ENCODE assay signal across 8 cellular contexts in genomic region chr15:57591237-57591821, GRCh38. TPM values are rescaled to one million over a fixed set of nuclear protein-coding genes. Genes with fewer than 3 reads are reported as not detected.
DNase-seq lines count a peak whose midpoint lies in the region; ATAC-seq and TF ChIP-seq lines count a peak whose summit lies in the region.

No MANE protein-coding gene starts in this region.

- H3K27ac ChIP-seq in iPS DF 6.9 (ENCODE audit: low read length): no peak overlapping the region
- no peak overlapping the region for H3K27ac ChIP-seq in smooth muscle cell (ENCODE audit: low read depth)

- H3K27ac Mint-ChIP-seq in activated CD8-positive, alpha-beta T cell treated with anti-CD3 and anti-CD28 coated beads, Interleukin-2, amount 10 ng/mL, durations not matched to agents 7 days and 5 days: no peak overlapping the region

- peak overlapping the region; percentile 19 for H3K4me3 Mint-ChIP-seq in activated CD8-positive, alpha-beta T cell treated with anti-CD3 and anti-CD28 coated beads, Interleukin-2, amount 10 ng/mL, durations not matched to agents 7 days and 5 days

- H3K36me3 Mint-ChIP-seq in activated CD8-positive, alpha-beta T cell treated with anti-CD3 and anti-CD28 coated beads, Interleukin-2, amount 10 ng/mL, durations not matched to agents 7 days and 5 days (ENCODE audit: low read depth): no peaks in the 10 kb centered on the region

- H3K27me3 ChIP-seq in iPS DF 6.9 (ENCODE audit: control insufficient read depth, insufficient read depth, low read length): peaks cover 2% of the 10 kb centered on the region; the same call in 1 of the 2 replicates
- H3K27me3 ChIP-seq in smooth muscle cell (ENCODE audit: low read depth): no peaks in the 10 kb centered on the region

- POLR2A ChIA-PET in activated CD8-positive, alpha-beta T cell treated with anti-CD3 and anti-CD28 coated beads, Interleukin-2, amount 10 ng/mL, durations not matched to agents 7 days and 5 days (lab: Charles Lee): no interaction called here

- WGBS in iPS DF 6.9 (ENCODE audit: insufficient coverage, insufficient read length): no CpG with 5 or more reads among the region's 18 CpGs
- 33% methylated on average over 14 of the region's 18 CpGs for WGBS in smooth muscle cell (ENCODE audit: low lambda C conversion rate)

- peak overlapping the region; percentile 55; the same call in 1 of the 2 replicates for H3K4me3 ChIP-seq in iPS DF 6.9 (ENCODE audit: low read length)
- H3K4me3 ChIP-seq in smooth muscle cell: peak overlapping the region; percentile 62

- H3K9me3 ChIP-seq in iPS DF 6.9 (ENCODE audit: control insufficient read depth, insufficient read depth, low read length): no peaks in the 10 kb centered on the region
- no peaks in the 10 kb centered on the region for H3K9me3 ChIP-seq in smooth muscle cell (replicated peaks; ENCODE audit: low read depth)

- DNase-seq in HPDE6-E6E7 (ENCODE audit: extremely low spot score) (peak; percentile 31), iPS DF 6.9 (ENCODE audit: low read depth, low spot score) (no peak), smooth muscle cell (lab: John Stamatoyannopoulos, UW; ENCODE audit: unreplicated experiment) (no peak), epidermal melanocyte (ENCODE audit: insufficient read length, low spot score) (no peak), NCI-H2107 treated with DMSO at 0.1 percent for 48 hours (lab: John Stamatoyannopoulos, UW; ENCODE audit: unreplicated experiment) (no peak), NCI-H2029 treated with DMSO at 0.1 percent for 48 hours (lab: John Stamatoyannopoulos, UW) (no peak)
- no peak for DNase-seq in activated CD8-positive, alpha-beta T cell treated with anti-CD3 and anti-CD28 coated beads, Interleukin-2, amount 10 ng/mL, durations not matched to agents 7 days and 5 days

- no peaks in the 10 kb centered on the region for H3K79me2 ChIP-seq in smooth muscle cell (ENCODE audit: low read depth)

- CTCF ChIA-PET in activated CD8-positive, alpha-beta T cell treated with anti-CD3 and anti-CD28 coated beads, Interleukin-2, amount 10 ng/mL, durations not matched to agents 7 days and 5 days (lab: Charles Lee): interaction anchor here (3.1 kb wide), 1 partner anchor 31 kb away, joined by 12 read pairs; no protein-coding TSS in a partner anchor

- H3K9ac ChIP-seq in smooth muscle cell (ENCODE audit: low read depth): no peak overlapping the region

- H3F3A ChIP-seq in smooth muscle cell (ENCODE audit: low read depth): no peaks in the 10 kb centered on the region

- H3K36me3 ChIP-seq in iPS DF 6.9 (ENCODE audit: control insufficient read depth, insufficient read depth, low read length) (no peaks in the 10 kb centered on the region), smooth muscle cell (ENCODE audit: low read depth) (no peaks in the 10 kb centered on the region)

- TF ChIP-seq CTCF in smooth muscle cell (IDR thresholded peaks at IDR 0.05; ENCODE audit: borderline replicate concordance, insufficient read depth, poor library complexity, severe bottlenecking): no peak

- no peaks in the 10 kb centered on the region for H3K9me3 Mint-ChIP-seq in activated CD8-positive, alpha-beta T cell treated with anti-CD3 and anti-CD28 coated beads, Interleukin-2, amount 10 ng/mL, durations not matched to agents 7 days and 5 days (ENCODE audit: insufficient read depth)

- peak overlapping the region; percentile 92 for H3K4me2 ChIP-seq in smooth muscle cell

- ATAC-seq in activated CD8-positive, alpha-beta T cell treated with anti-CD3 and anti-CD28 coated beads, Interleukin-2, amount 10 ng/mL, durations not matched to agents 7 days and 5 days: peak; percentile 9
- ATAC-seq in GM18861 (IDR thresholded peaks at IDR 0.05; ENCODE audit: unreplicated experiment): no peak

- H3K4me1 ChIP-seq in iPS DF 6.9 (ENCODE audit: control insufficient read depth, insufficient read depth, low read length) (peaks cover 4% of the 10 kb centered on the region; the same call in 1 of the 2 replicates), smooth muscle cell (ENCODE audit: low read depth) (no peaks in the 10 kb centered on the region)

- H3K27me3 Mint-ChIP-seq in activated CD8-positive, alpha-beta T cell treated with anti-CD3 and anti-CD28 coated beads, Interleukin-2, amount 10 ng/mL, durations not matched to agents 7 days and 5 days (ENCODE audit: low read depth): peaks cover 51% of the 10 kb centered on the region

- H3K4me1 Mint-ChIP-seq in activated CD8-positive, alpha-beta T cell treated with anti-CD3 and anti-CD28 coated beads, Interleukin-2, amount 10 ng/mL, durations not matched to agents 7 days and 5 days (ENCODE audit: low read depth): peaks cover 4% of the 10 kb centered on the region

- no peaks in the 10 kb centered on the region for H4K20me1 ChIP-seq in smooth muscle cell (ENCODE audit: low read depth)

- no peak overlapping the region for H2AFZ ChIP-seq in smooth muscle cell (ENCODE audit: low read depth)

RNA-seq across cellular contexts. Expression of gene MYZAP, which starts 0.4 kb away (rescaled TPM):
- not detected for total RNA-seq in activated CD8-positive, alpha-beta T cell treated with anti-CD3 and anti-CD28 coated beads, Interleukin-2, amount 10 ng/mL, durations not matched to agents 7 days and 5 days
- 0.09 and 0.81 TPM in 2 replicates for total RNA-seq in smooth muscle cell
- polyA plus RNA-seq in smooth muscle cell: 0.35 and 0.65 TPM in 2 replicates
